1 cellular context compared by ENCODE assay signal in genomic region chr3:64354221-64354620, GRCh38.
TF ChIP-seq lines count a peak whose summit lies in the region.

No MANE protein-coding gene starts in this region.

TF ChIP-seq in SK-N-SH, 30 proteins besides CTCF, POLR2A, EP300 and RAD21 (continued from another document):
- TF ChIP-seq TAF1 (IDR thresholded peaks at IDR 0.05; ENCODE audit: borderline replicate concordance, low read depth, low read length): no peak
- no peak for TF ChIP-seq ZBTB33 (IDR thresholded peaks at IDR 0.05; ENCODE audit: borderline replicate concordance, low read depth)
